In the genomic region with DNA sequence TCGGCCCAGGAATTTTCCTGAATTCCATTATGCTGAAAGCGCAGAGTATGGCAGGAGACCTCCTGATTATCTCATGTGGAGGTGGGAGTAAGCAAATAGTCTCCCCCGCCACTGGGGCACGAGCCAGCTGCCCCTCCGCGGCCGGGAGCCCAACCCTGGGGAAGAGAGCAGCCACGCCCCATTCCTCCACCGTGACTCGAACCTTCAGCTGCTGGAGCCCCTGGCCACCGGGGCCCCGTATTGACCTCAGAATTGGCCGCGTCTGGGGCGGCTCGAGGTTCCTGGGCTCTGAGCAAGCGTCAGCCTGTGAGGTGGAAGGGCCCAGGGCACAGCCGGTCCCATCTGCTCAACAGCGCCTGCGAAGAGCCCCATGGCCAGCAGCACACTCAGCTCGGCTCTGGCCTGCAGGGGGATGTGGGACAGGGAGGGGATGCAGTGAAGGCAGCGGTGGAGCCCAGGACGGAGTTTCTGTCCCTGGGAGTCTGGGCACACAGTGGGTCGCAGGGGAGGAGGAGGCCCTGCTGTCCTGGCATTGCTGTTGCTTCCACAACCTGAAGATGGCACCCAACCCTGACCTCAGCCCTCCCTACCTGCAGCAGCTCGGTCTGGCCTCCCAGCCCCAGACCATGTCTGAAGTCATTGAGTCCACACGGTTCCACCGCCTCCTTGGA, we compare ENCODE assay signal across 8 cellular contexts.
DNase-seq lines count a peak whose midpoint lies in the region; ATAC-seq and TF ChIP-seq lines count a peak whose summit lies in the region.

No MANE protein-coding gene starts in this region.

- no peaks in the 10 kb centered on the region for H3K36me3 ChIP-seq in IMR-90 (ENCODE audit: control insufficient read depth, insufficient read depth, low read length)

- no peak overlapping the region for H3K27ac Mint-ChIP-seq in activated naive CD4-positive, alpha-beta T cell treated with anti-CD3 and anti-CD28 coated beads, Interleukin-2, amount 10 ng/mL, durations not matched to agents 7 days and 5 days
- no peak overlapping the region for H3K27ac Mint-ChIP-seq in activated CD8-positive, alpha-beta T cell treated with anti-CD3 and anti-CD28 coated beads for 36 hours
- H3K27ac Mint-ChIP-seq in glutamatergic neuron (ENCODE audit: unreplicated experiment): no peak overlapping the region

- in situ Hi-C loops in IMR-90 (cut with MboI; ENCODE audit: low sequenced_read_pairs): no loop called here

- POLR2A ChIA-PET in IMR-90 (lab: Charles Lee; ENCODE audit: unreplicated experiment): no interaction called here
- POLR2A ChIA-PET in activated CD8-positive, alpha-beta T cell treated with anti-CD3 and anti-CD28 coated beads for 36 hours (lab: Charles Lee): no interaction called here

- no peak overlapping the region for H2BK120ac ChIP-seq in IMR-90 (ENCODE audit: low read depth, low read length)

- no peak overlapping the region for H4K5ac ChIP-seq in IMR-90 (ENCODE audit: low read depth, low read length)

- no peak overlapping the region for H3K4me2 ChIP-seq in IMR-90 (ENCODE audit: low read depth, low read length)

- no peak overlapping the region for H3K18ac ChIP-seq in IMR-90 (ENCODE audit: low read depth, low read length)

- BruUV-seq in IMR-90 (replicated peaks; lab: Mats Ljungman, UMichigan): no TSS peak

- WGBS in IMR-90 (ENCODE audit: extremely low coverage in 2 of 2, insufficient read length in 1 of 2), 2 experiments: 8% methylated on average over 6 of the region's 27 CpGs; no CpG with 5 or more reads in 1 of the 2 experiments

- no peak overlapping the region for H3K56ac ChIP-seq in IMR-90 (ENCODE audit: extremely low read depth, insufficient read depth, low read length)

- intact Hi-C loops in IMR-90 (cut with micrococcal nuclease): no loop called here
- intact Hi-C loops in activated CD8-positive, alpha-beta T cell treated with anti-CD3 and anti-CD28 coated beads for 36 hours (cut with micrococcal nuclease): no loop called here

- H3K23ac ChIP-seq in IMR-90 (ENCODE audit: low read depth, low read length): no peak overlapping the region

- no peaks in the 10 kb centered on the region for H3K36me3 Mint-ChIP-seq in activated naive CD4-positive, alpha-beta T cell treated with anti-CD3 and anti-CD28 coated beads, Interleukin-2, amount 10 ng/mL, durations not matched to agents 7 days and 5 days
- H3K36me3 Mint-ChIP-seq in activated CD8-positive, alpha-beta T cell treated with anti-CD3 and anti-CD28 coated beads for 36 hours (ENCODE audit: low read depth): no peaks in the 10 kb centered on the region
- no peaks in the 10 kb centered on the region for H3K36me3 Mint-ChIP-seq in glutamatergic neuron (ENCODE audit: unreplicated experiment)

- H3K79me1 ChIP-seq in IMR-90 (ENCODE audit: low read depth in 1 of 2, low read length in 2 of 2): no peaks in the 10 kb centered on the region

- H3K9me1 ChIP-seq in IMR-90 (ENCODE audit: insufficient read depth, low read length): no peaks in the 10 kb centered on the region

- H3K27me3 ChIP-seq in IMR-90 (ENCODE audit: control insufficient read depth, insufficient read depth, low read length): peaks cover 4% of the 10 kb centered on the region; the same call in 1 of the 2 replicates

- dilution Hi-C loops in IMR-90 (cut with HindIII; ENCODE audit: low sequenced_read_pairs, unreplicated experiment): loop anchor here (25.0 kb wide), 1 partner anchor 392 kb away; no protein-coding TSS in a partner anchor

- H3K27me3 Mint-ChIP-seq in activated naive CD4-positive, alpha-beta T cell treated with anti-CD3 and anti-CD28 coated beads, Interleukin-2, amount 10 ng/mL, durations not matched to agents 7 days and 5 days: peaks cover 72% of the 10 kb centered on the region
- peaks cover 35% of the 10 kb centered on the region for H3K27me3 Mint-ChIP-seq in activated CD8-positive, alpha-beta T cell treated with anti-CD3 and anti-CD28 coated beads for 36 hours
- H3K27me3 Mint-ChIP-seq in glutamatergic neuron (ENCODE audit: unreplicated experiment): peaks cover 15% of the 10 kb centered on the region

- H3K4me1 Mint-ChIP-seq in activated naive CD4-positive, alpha-beta T cell treated with anti-CD3 and anti-CD28 coated beads, Interleukin-2, amount 10 ng/mL, durations not matched to agents 7 days and 5 days: peaks cover 5% of the 10 kb centered on the region
- peaks cover 9% of the 10 kb centered on the region for H3K4me1 Mint-ChIP-seq in activated CD8-positive, alpha-beta T cell treated with anti-CD3 and anti-CD28 coated beads for 36 hours (ENCODE audit: low read depth)
- H3K4me1 Mint-ChIP-seq in glutamatergic neuron (ENCODE audit: low read depth, unreplicated experiment): peaks cover 8% of the 10 kb centered on the region

- H3K4me3 Mint-ChIP-seq in activated naive CD4-positive, alpha-beta T cell treated with anti-CD3 and anti-CD28 coated beads, Interleukin-2, amount 10 ng/mL, durations not matched to agents 7 days and 5 days: no peak overlapping the region
- H3K4me3 Mint-ChIP-seq in activated CD8-positive, alpha-beta T cell treated with anti-CD3 and anti-CD28 coated beads for 36 hours: no peak overlapping the region
- peak overlapping the region; percentile 30 for H3K4me3 Mint-ChIP-seq in glutamatergic neuron (ENCODE audit: unreplicated experiment)

- no peak overlapping the region for H2BK5ac ChIP-seq in IMR-90 (ENCODE audit: low read depth, low read length, poor library complexity, severe bottlenecking)

- 0 out of 2 replicates have a peak overlapping the region, but pooled peaks have one; percentile 20 for H3K27ac ChIP-seq in IMR-90 (ENCODE audit: insufficient read depth, low read length)

- H3K4ac ChIP-seq in IMR-90 (ENCODE audit: low read depth, low read length): no peak overlapping the region

- CTCF ChIA-PET in activated naive CD4-positive, alpha-beta T cell treated with anti-CD3 and anti-CD28 coated beads, Interleukin-2, amount 10 ng/mL, durations not matched to agents 7 days and 5 days (lab: Charles Lee): interaction anchor here (0.6 to 6.9 kb wide), 27 partner anchors 10 to 477 kb away, joined by 3 to 141 read pairs (median 4); no protein-coding TSS in a partner anchor
- CTCF ChIA-PET in IMR-90 (lab: Yijun Ruan, JAX): interaction anchor here (1.3 to 2.1 kb wide), 2 partner anchors 393 to 401 kb away, joined by 3 to 14 read pairs; no protein-coding TSS in a partner anchor
- CTCF ChIA-PET in activated CD8-positive, alpha-beta T cell treated with anti-CD3 and anti-CD28 coated beads for 36 hours (lab: Charles Lee): interaction anchor here (0.7 to 7.1 kb wide), 31 partner anchors 9 to 409 kb away, joined by 3 to 193 read pairs (median 4); a partner anchor contains a TSS

- H2BK20ac ChIP-seq in IMR-90 (ENCODE audit: low read depth, low read length): no peak overlapping the region

- no peak overlapping the region for H3K14ac ChIP-seq in IMR-90 (replicated peaks; ENCODE audit: low read depth, low read length)

- TF ChIP-seq CTCF in IMR-90 (conservative IDR thresholded peaks at IDR 0.05; ENCODE audit: low read depth, low read length): peak; percentile 12; the same call in 1 of the 2 replicates
- peak; percentile 41 for TF ChIP-seq CTCF in activated CD8-positive, alpha-beta T cell treated with anti-CD3 and anti-CD28 coated beads for 36 hours (IDR thresholded peaks at IDR 0.05)
- TF ChIP-seq CTCF in glutamatergic neuron (IDR thresholded peaks at IDR 0.05; ENCODE audit: partially characterized antibody, unreplicated experiment): peak; percentile 26
- TF ChIP-seq CTCF in omental fat pad (IDR thresholded peaks at IDR 0.05): no peak

- H3K9ac ChIP-seq in IMR-90 (ENCODE audit: low read depth, low read length): no peak overlapping the region

- peak overlapping the region; percentile 86 for H2AFZ ChIP-seq in IMR-90 (replicated peaks; ENCODE audit: low read length, poor library complexity)

- no peak for TF ChIP-seq POLR2A in IMR-90 (IDR thresholded peaks at IDR 0.05; ENCODE audit: low read depth, low read length)

- H3K9me3 ChIP-seq in IMR-90 (ENCODE audit: control insufficient read depth, insufficient read depth, low read length): no peaks in the 10 kb centered on the region

- peak; percentile 42 for DNase-seq in activated naive CD4-positive, alpha-beta T cell treated with anti-CD3 and anti-CD28 coated beads, Interleukin-2, amount 10 ng/mL, durations not matched to agents 7 days and 5 days
- no peak for DNase-seq in activated naive CD4-positive, alpha-beta T cell treated with anti-CD3 and anti-CD28 coated beads, Interleukin-2, amount 50 U/mL, for 16 hours
- DNase-seq in IMR-90 (peak; percentile 66), glutamatergic neuron (peak; percentile 82), omental fat pad (ENCODE audit: low spot score) (peak; percentile 51), superior temporal gyrus (ENCODE audit: extremely low spot score) (no peak)
- DNase-seq in activated CD8-positive, alpha-beta T cell treated with anti-CD3 and anti-CD28 coated beads for 36 hours: peak; percentile 53

- H2AK5ac ChIP-seq in IMR-90 (ENCODE audit: low read depth, low read length): no peak overlapping the region

- no peak overlapping the region for H4K8ac ChIP-seq in IMR-90 (ENCODE audit: low read depth in 2 of 2, low read length in 2 of 2)

- H3K4me3 ChIP-seq in IMR-90 (ENCODE audit: insufficient read depth, low read depth, low read length): no peak overlapping the region

- H3K9me3 Mint-ChIP-seq in activated naive CD4-positive, alpha-beta T cell treated with anti-CD3 and anti-CD28 coated beads, Interleukin-2, amount 10 ng/mL, durations not matched to agents 7 days and 5 days: no peaks in the 10 kb centered on the region
- no peaks in the 10 kb centered on the region for H3K9me3 Mint-ChIP-seq in activated CD8-positive, alpha-beta T cell treated with anti-CD3 and anti-CD28 coated beads for 36 hours
- H3K9me3 Mint-ChIP-seq in glutamatergic neuron (ENCODE audit: unreplicated experiment): peaks cover 18% of the 10 kb centered on the region

- no peaks in the 10 kb centered on the region for H4K20me1 ChIP-seq in IMR-90 (ENCODE audit: insufficient read depth, low read length)

- peak overlapping the region; percentile 63 for H2AK9ac ChIP-seq in IMR-90 (replicated peaks; ENCODE audit: low read depth, low read length, poor library complexity)

- H4K91ac ChIP-seq in IMR-90 (ENCODE audit: insufficient read depth, low read depth, low read length): no peak overlapping the region

- ATAC-seq in IMR-90 (ENCODE audit: low read depth): peak; percentile 40
- peak; percentile 58 for ATAC-seq in activated CD8-positive, alpha-beta T cell treated with anti-CD3 and anti-CD28 coated beads for 36 hours
- peak; percentile 78 for ATAC-seq in omental fat pad (ENCODE audit: low FRiP score)
- no peak for ATAC-seq in HG02973 (IDR thresholded peaks at IDR 0.05; ENCODE audit: unreplicated experiment)

- peaks cover 3% of the 10 kb centered on the region; the same call in 1 of the 2 replicates for H3K4me1 ChIP-seq in IMR-90 (ENCODE audit: control insufficient read depth, insufficient read depth, low read length)

- no peak for TF ChIP-seq RAD21 in IMR-90 (IDR thresholded peaks at IDR 0.05; ENCODE audit: low read length)

- H2BK15ac ChIP-seq in IMR-90 (ENCODE audit: low read depth, low read length): no peak overlapping the region; the same call in 2 of the 3 replicates

TF ChIP-seq in IMR-90, 13 proteins besides CTCF, POLR2A, EP300 and RAD21:
- TF ChIP-seq RFX5 (IDR thresholded peaks at IDR 0.05; ENCODE audit: low read depth, low read length) (no peak), BHLHE40 (IDR thresholded peaks at IDR 0.05; ENCODE audit: low read depth, low read length) (peak; percentile 34; the same call in 1 of the 2 replicates)

Comparison
In these comparisons a context has a peak if more than half of its experiments do, and no peak if none do; other contexts are left out.
1. DNase-seq: peak in activated naive CD4-positive, alpha-beta T cell treated with anti-CD3 and anti-CD28 coated beads, Interleukin-2, amount 10 ng/mL, durations not matched to agents 7 days and 5 days (single experiment), IMR-90 (single experiment), activated CD8-positive, alpha-beta T cell treated with anti-CD3 and anti-CD28 coated beads for 36 hours (single experiment), glutamatergic neuron (single experiment) and omental fat pad (single experiment); none in activated naive CD4-positive, alpha-beta T cell treated with anti-CD3 and anti-CD28 coated beads, Interleukin-2, amount 50 U/mL, for 16 hours (single experiment) and superior temporal gyrus (single experiment).
2. CTCF ChIP-seq: peak in IMR-90 (single experiment), activated CD8-positive, alpha-beta T cell treated with anti-CD3 and anti-CD28 coated beads for 36 hours (single experiment) and glutamatergic neuron (single experiment); none in omental fat pad (0 of 3).